1 cellular context compared by ENCODE assay signal in genomic region chr21:42845296-42845965, GRCh38.
TF ChIP-seq lines count a peak whose summit lies in the region.

No MANE protein-coding gene starts in this region.

TF ChIP-seq in H1, 55 proteins besides CTCF, POLR2A, EP300 and RAD21:
- TF ChIP-seq CBX8 (IDR thresholded peaks at IDR 0.05; ENCODE audit: borderline replicate concordance, low read depth, low read length) (no peak), MAFK (IDR thresholded peaks at IDR 0.05; ENCODE audit: low read depth, low read length) (no peak), BCL11A (IDR thresholded peaks at IDR 0.05; ENCODE audit: low read depth in 2 of 2, low read length in 2 of 2) (no peak), EGR1 (IDR thresholded peaks at IDR 0.05; ENCODE audit: borderline replicate concordance, low read depth, low read length) (no peak), JUND (IDR thresholded peaks at IDR 0.05; ENCODE audit: low read length) (no peak), SP4 (IDR thresholded peaks at IDR 0.05; ENCODE audit: low read length) (no peak), KDM4A (IDR thresholded peaks at IDR 0.05; ENCODE audit: low read depth, low read length, severe bottlenecking) (no peak), TAF1 (IDR thresholded peaks at IDR 0.05; ENCODE audit: low read depth, low read length) (no peak), GTF2F1 (IDR thresholded peaks at IDR 0.05; ENCODE audit: borderline replicate concordance, low read depth, low read length) (no peak), RFX5 (IDR thresholded peaks at IDR 0.05; ENCODE audit: borderline replicate concordance, low read depth, low read length) (no peak), SP2 (IDR thresholded peaks at IDR 0.05; ENCODE audit: low read length) (no peak), E2F6 (IDR thresholded peaks at IDR 0.05) (no peak), TBP (IDR thresholded peaks at IDR 0.05; ENCODE audit: low read depth, low read length) (no peak), JUN (IDR thresholded peaks at IDR 0.05; ENCODE audit: low read depth, low read length) (no peak), HDAC2 (IDR thresholded peaks at IDR 0.05; ENCODE audit: borderline replicate concordance in 1 of 2, low read depth in 2 of 2, low read length in 2 of 2) (no peak), SRF (IDR thresholded peaks at IDR 0.05; ENCODE audit: low read depth, low read length) (no peak), PHF8 (conservative IDR thresholded peaks at IDR 0.05; ENCODE audit: low read depth, low read length) (no peak), SIX5 (IDR thresholded peaks at IDR 0.05; ENCODE audit: low read depth, low read length) (no peak), TEAD4 (IDR thresholded peaks at IDR 0.05; ENCODE audit: low read depth, low read length) (no peak), SUZ12 (IDR thresholded peaks at IDR 0.05; ENCODE audit: low read length) (no peak)
